9 cellular contexts compared by ENCODE assay signal in genomic region chr9:136644593-136645342, GRCh38. TPM values are rescaled to one million over a fixed set of nuclear protein-coding genes. Genes with fewer than 3 reads are reported as not detected.
DNase-seq lines count a peak whose midpoint lies in the region; ATAC-seq, FAIRE-seq and TF ChIP-seq lines count a peak whose summit lies in the region.
"Had no signal": no experiment of that assay in that cellular context is flagged by ENCODE, and none has a peak within 500 bp of the region (broad histone marks: within the 10 kb centered on the region; RNA-seq: fewer than 3 reads in every experiment).

No MANE protein-coding gene starts in this region.

- 9 to 13% methylated on average over 30 of the region's 30 CpGs for WGBS in sigmoid colon, 2 donors

- FAIRE-seq in H54 (lab: Jason Lieb, UNC), result peak; percentile 38

- no peaks in the 10 kb centered on the region for H3K36me3 ChIP-seq in right atrium auricular region
- no peaks in the 10 kb centered on the region for H3K36me3 ChIP-seq in sigmoid colon
- H3K36me3 ChIP-seq: HAP-1 had no signal

- H3K4me3 ChIP-seq in right atrium auricular region, result peak overlapping the region; percentile 28 to 50
- peak overlapping the region in 2 of 4 donors; percentile 23 to 32 for H3K4me3 ChIP-seq in sigmoid colon
- H3K4me3 ChIP-seq: HAP-1 had no signal

- DNase-seq in AG20443 (ENCODE audit: low spot score), result peak; percentile 97
- peak; percentile 100 for DNase-seq in H54 (ENCODE audit: insufficient read length, low spot score)
- peak; percentile 57 for DNase-seq in SKM-1 (lab: John Stamatoyannopoulos, UW; ENCODE audit: unreplicated experiment)
- DNase-seq in activated naive CD8-positive, alpha-beta T cell treated with anti-CD3 and anti-CD28 coated beads, Interleukin-2, amount 50 U/mL, for 16 hours (ENCODE audit: low read depth, low spot score), result peak; percentile 62
- DNase-seq in right atrium auricular region (ENCODE audit: low spot score), result peak; percentile 82
- peak; percentile 85 for DNase-seq in sigmoid colon
- DNase-seq in DMS153 (lab: John Stamatoyannopoulos, UW), result no peak

- intact Hi-C loops in sigmoid colon (cut with DNase I), result loop anchor here (10.0 kb wide), 1 partner anchor 320 kb away; the partner anchor contains the start of gene GPSM1

- no peak for TF ChIP-seq POLR2A in H54 (IDR thresholded peaks at IDR 0.05; ENCODE audit: low read depth, low read length)
- peak; percentile 24 to 26 for TF ChIP-seq POLR2A in sigmoid colon (IDR thresholded peaks at IDR 0.05)

- no peaks in the 10 kb centered on the region for H3K27me3 ChIP-seq in right atrium auricular region
- peaks cover 12 to 71% (median 47%) of the 10 kb centered on the region in 3 donors for H3K27me3 ChIP-seq in sigmoid colon

- peaks cover 0 to 39% of the 10 kb centered on the region in 2 donors for H3K4me1 ChIP-seq in right atrium auricular region
- H3K4me1 ChIP-seq in sigmoid colon, result peaks cover 0 to 17% (median 10%) of the 10 kb centered on the region in 4 donors
- H3K4me1 ChIP-seq: HAP-1 had no signal

- TF ChIP-seq CTCF in right atrium auricular region (IDR thresholded peaks at IDR 0.05), result peak; percentile 77 to 95
- peak; percentile 63 to 72 (median 66) for TF ChIP-seq CTCF in sigmoid colon (IDR thresholded peaks at IDR 0.05)

- TF ChIP-seq EP300 in sigmoid colon (IDR thresholded peaks at IDR 0.05), result peak in 1 of 4 donors; percentile 31

- no peak for ATAC-seq in GM18858 (IDR thresholded peaks at IDR 0.05; ENCODE audit: unreplicated experiment)

- peak overlapping the region; percentile 73 for H3K27ac ChIP-seq in right atrium auricular region
- H3K27ac ChIP-seq in sigmoid colon, result peak overlapping the region; percentile 34 to 66 (median 56)

- H3K9me3 ChIP-seq in right atrium auricular region, result no peaks in the 10 kb centered on the region
- no peaks in the 10 kb centered on the region for H3K9me3 ChIP-seq in sigmoid colon
- H3K9me3 ChIP-seq: HAP-1 had no signal

RNA-seq across cellular contexts. Expression of gene EGFL7, which starts 17.9 kb away (rescaled TPM):
- total RNA-seq in right atrium auricular region, result 100 to 1,000 TPM; 114 to 120 TPM
- 10 to 100 TPM; 31.0 to 75.6 (median 46.0) TPM for total RNA-seq in sigmoid colon
- 10 to 100 TPM in 2 of 3 donors, 1 to 10 TPM in 1; 6.0 to 43.5 (median 27.6) TPM for polyA plus RNA-seq in sigmoid colon

RNA-seq across cellular contexts. Expression of gene AGPAT2, which starts 42.5 kb away (rescaled TPM):
- total RNA-seq in right atrium auricular region (10 to 100 TPM; 71.9 to 81.9 TPM), sigmoid colon (10 to 100 TPM; 28.0 to 62.4 (median 33.7) TPM)
- polyA plus RNA-seq in sigmoid colon, result 100 to 1,000 TPM in 2 of 3 donors, 10 to 100 TPM in 1; 92.5 to 345 (median 181) TPM
